ENCODE assay signal across 17 cellular contexts in genomic region chr18:79756826-79757225, GRCh38. TPM values are rescaled to one million over a fixed set of nuclear protein-coding genes. Genes with fewer than 3 reads are reported as not detected.
A peak's percentile ranks its signal among the peaks of the same experiment; 100 is the strongest.
DNase-seq lines count a peak whose midpoint lies in the region; ATAC-seq and TF ChIP-seq lines count a peak whose summit lies in the region.
"Had no signal": no experiment of that assay in that cellular context is flagged by ENCODE, and none has a peak within 500 bp of the region (broad histone marks: within the 10 kb centered on the region; RNA-seq: fewer than 3 reads in every experiment).

No MANE protein-coding gene starts in this region.

- ATAC-seq in heart left ventricle = no peak

- H3K9me3 ChIP-seq in heart left ventricle (peaks cover 0 to 39% (median 13%) of the 10 kb centered on the region in 12 donors), spleen (peaks cover 0 to 45% (median 9%) of the 10 kb centered on the region in 8 donors)

- H3K27me3 ChIP-seq in heart left ventricle (no peaks in the 10 kb centered on the region), spleen (replicated peaks in 1 of 7) (no peaks in the 10 kb centered on the region)
- H3K27me3 ChIP-seq: BLaER1 treated with 17β-estradiol and CSF1 and Interleukin-3, amounts not matched to agents 10 nM and 100 nM had no signal

- DNase-seq in cardiac septum (ENCODE audit: low spot score) = peak; percentile 46
- no peak for DNase-seq in heart left ventricle
- peak; percentile 45 for DNase-seq in mesenteric fat pad (ENCODE audit: low spot score)
- peak; percentile 31 for DNase-seq in spleen
- no peak for DNase-seq in T-helper 2 cell treated with Interferon-gamma antibody and Interleukin-4, amounts not matched to agents 5 μg/mL and 100 μg/mL, for 36 hours (ENCODE audit: low spot score)
- DNase-seq in immature natural killer cell = no peak
- no peak for DNase-seq in D341Med (ENCODE audit: low spot score)
- no peak for DNase-seq in activated CD4-positive, alpha-beta T cell treated with anti-CD3 and anti-CD28 coated beads, Interleukin-2, amount 50 U/mL, for 4 hours
- DNase-seq: ACHN; CD4-positive, CD25-positive, alpha-beta regulatory T cell; DND-41; GDM1; HCEC 1CT; HFFc6 had no signal

- TF ChIP-seq CTCF in heart left ventricle (IDR thresholded peaks at IDR 0.05) (no peak), spleen (IDR thresholded peaks at IDR 0.05 in 8 of 11, conservative IDR thresholded peaks at IDR 0.05 in 3 of 11) (no peak)

- H3K4me3 ChIP-seq in heart left ventricle (no peak overlapping the region), spleen (no peak overlapping the region)
- H3K4me3 ChIP-seq: BLaER1 treated with 17β-estradiol and CSF1 and Interleukin-3, amounts not matched to agents 10 nM and 100 nM had no signal

- no peaks in the 10 kb centered on the region for H3K27me3 Mint-ChIP-seq in T-helper 2 cell treated with Interferon-gamma antibody and Interleukin-4, amounts not matched to agents 5 μg/mL and 100 μg/mL, for 36 hours (ENCODE audit: low read depth)
- H3K27me3 Mint-ChIP-seq in immature natural killer cell (ENCODE audit: low read depth in 3 of 3) = peaks cover 1 to 9% (median 2%) of the 10 kb centered on the region in 3 donors
- H3K27me3 Mint-ChIP-seq: CD4-positive, CD25-positive, alpha-beta regulatory T cell had no signal

- H3K9me3 Mint-ChIP-seq in T-helper 2 cell treated with Interferon-gamma antibody and Interleukin-4, amounts not matched to agents 5 μg/mL and 100 μg/mL, for 36 hours = peaks cover 10% of the 10 kb centered on the region
- H3K9me3 Mint-ChIP-seq in immature natural killer cell = peaks cover 0 to 2% (median 0%) of the 10 kb centered on the region in 6 donors
- H3K9me3 Mint-ChIP-seq: HFFc6 had no signal

- peaks cover 26% of the 10 kb centered on the region for H3K36me3 Mint-ChIP-seq in T-helper 2 cell treated with Interferon-gamma antibody and Interleukin-4, amounts not matched to agents 5 μg/mL and 100 μg/mL, for 36 hours (ENCODE audit: low read depth)
- H3K36me3 Mint-ChIP-seq in immature natural killer cell = peaks cover 21 to 29% (median 29%) of the 10 kb centered on the region in 3 donors

- 96 to 98% (median 97%) methylated on average over 11 of the region's 11 CpGs for WGBS in heart left ventricle, 4 donors
- WGBS in spleen, 5 donors = 96 to 99% (median 97%) methylated on average over 11 of the region's 11 CpGs

- no peaks in the 10 kb centered on the region for H3K4me1 ChIP-seq in heart left ventricle
- H3K4me1 ChIP-seq in spleen = no peaks in the 10 kb centered on the region

- intact Hi-C loops in cardiac septum (cut with DNase I) (no loop called here), heart left ventricle (cut with DNase I) (no loop called here), spleen (cut with DNase I; ENCODE audit: low total_unique reads) (no loop called here)

- H3K36me3 ChIP-seq in heart left ventricle (peaks cover 2 to 31% (median 24%) of the 10 kb centered on the region in 9 donors), spleen (peaks cover 8 to 48% (median 34%) of the 10 kb centered on the region in 6 donors)

- H3K27ac ChIP-seq in heart left ventricle = no peak overlapping the region
- H3K27ac ChIP-seq in spleen = no peak overlapping the region
- H3K27ac ChIP-seq: BLaER1 treated with 17β-estradiol and CSF1 and Interleukin-3, amounts not matched to agents 10 nM and 100 nM had no signal

- no peaks in the 10 kb centered on the region for H3K4me1 Mint-ChIP-seq in T-helper 2 cell treated with Interferon-gamma antibody and Interleukin-4, amounts not matched to agents 5 μg/mL and 100 μg/mL, for 36 hours (ENCODE audit: low read depth)
- H3K4me1 Mint-ChIP-seq in immature natural killer cell = peaks cover 5 to 6% of the 10 kb centered on the region in 2 donors
- H3K4me1 Mint-ChIP-seq: CD4-positive, CD25-positive, alpha-beta regulatory T cell had no signal

- no peak overlapping the region for H3K27ac Mint-ChIP-seq in T-helper 2 cell treated with Interferon-gamma antibody and Interleukin-4, amounts not matched to agents 5 μg/mL and 100 μg/mL, for 36 hours
- H3K27ac Mint-ChIP-seq in immature natural killer cell = no peak overlapping the region
- H3K27ac Mint-ChIP-seq: CD4-positive, CD25-positive, alpha-beta regulatory T cell; HFFc6 had no signal

- TF ChIP-seq POLR2A in heart left ventricle (IDR thresholded peaks at IDR 0.05) (no peak), spleen (IDR thresholded peaks at IDR 0.05) (no peak)

- H3K4me3 Mint-ChIP-seq in T-helper 2 cell treated with Interferon-gamma antibody and Interleukin-4, amounts not matched to agents 5 μg/mL and 100 μg/mL, for 36 hours = no peak overlapping the region
- H3K4me3 Mint-ChIP-seq in immature natural killer cell = no peak overlapping the region
- H3K4me3 Mint-ChIP-seq: CD4-positive, CD25-positive, alpha-beta regulatory T cell; HFFc6 had no signal

RNA-seq across cellular contexts. Expression of gene KCNG2, which starts 40.9 kb away (rescaled TPM):
- total RNA-seq in cardiac septum = 0.32 TPM
- 1 to 10 TPM in 1 of 9 donors, under 1 TPM in 1, not detected in 7; 0.18 to 1.5 TPM for total RNA-seq in heart left ventricle
- polyA plus RNA-seq in heart left ventricle = under 1 TPM in 1 of 2 donors, not detected in 1; 0.07 TPM
- total RNA-seq in mesenteric fat pad = 0.51 TPM
- total RNA-seq in spleen = 1 to 10 TPM in 3 of 7 donors, under 1 TPM in 3, not detected in 1; 0.17 to 3.2 (median 1.1) TPM
- under 1 TPM; 0.15 to 0.38 (median 0.22) TPM for polyA plus RNA-seq in spleen
- polyA plus RNA-seq in immature natural killer cell = not detected
- total RNA-seq: A172; CD4-positive, CD25-positive, alpha-beta regulatory T cell; H4; HFFc6 had no signal
- polyA plus RNA-seq: CD4-positive, CD25-positive, alpha-beta regulatory T cell had no signal

Comparison
In these comparisons a context has a peak if more than half of its experiments do, and no peak if none do; other contexts are left out.
1. DNase-seq: peak in cardiac septum (single experiment), mesenteric fat pad (single experiment) and spleen (single experiment); none in heart left ventricle (0 of 5), T-helper 2 cell treated with Interferon-gamma antibody and Interleukin-4, amounts not matched to agents 5 μg/mL and 100 μg/mL, for 36 hours (single experiment), immature natural killer cell (0 of 3), D341Med (single experiment) and activated CD4-positive, alpha-beta T cell treated with anti-CD3 and anti-CD28 coated beads, Interleukin-2, amount 50 U/mL, for 4 hours (0 of 2).